In the genomic region with DNA sequence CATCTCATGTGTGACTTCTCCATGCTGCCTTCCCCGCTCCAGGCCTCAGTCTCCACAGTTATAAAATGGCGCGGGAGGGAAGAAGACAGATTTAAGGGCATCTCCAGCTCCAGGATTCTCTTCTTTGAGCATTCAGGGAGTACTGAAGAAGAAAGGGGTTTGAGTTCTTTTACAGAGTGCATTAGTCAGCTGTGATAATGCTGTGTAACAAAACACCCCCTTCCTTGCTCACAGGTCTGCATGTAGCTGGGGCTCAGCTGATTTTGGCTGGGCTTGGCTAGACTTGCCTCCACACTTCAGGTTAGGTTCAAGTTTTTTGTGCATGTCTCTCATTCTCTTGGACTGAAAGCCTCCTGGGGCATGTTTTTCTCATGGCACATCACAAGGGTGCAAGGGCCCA, we compare ENCODE assay signal across 28 cellular contexts.
"Had no signal": no experiment of that assay in that cellular context is flagged by ENCODE, and none has a peak within 500 bp of the region (broad histone marks: within the 10 kb centered on the region; RNA-seq: fewer than 3 reads in every experiment).

No MANE protein-coding gene starts in this region.

- DNase-seq: stimulated activated CD4-positive, alpha-beta T cell treated with anti-CD3 and anti-CD28 coated beads, Interleukin-2, amount 100 ng/mL, for 48 hours; stimulated activated CD4-positive, alpha-beta T cell treated with anti-CD3 and anti-CD28 coated beads, Interleukin-4, amount 100 ng/mL, for 1 hour; stimulated activated CD4-positive, alpha-beta T cell treated with anti-CD3 and anti-CD28 coated beads, Interleukin-4, amount 100 ng/mL, for 24 hours; stimulated activated CD4-positive, alpha-beta T cell treated with anti-CD3 and anti-CD28 coated beads, Interleukin-4, amount 100 ng/mL, for 4 hours; stimulated activated CD8-positive, alpha-beta memory T cell treated with anti-CD3 and anti-CD28 coated beads, Interleukin-4, amount 100 ng/mL, for 48 hours; stimulated activated naive B cell treated with anti-CD40 and anti-IgM and Interleukin-4, amounts not matched to agents 10 μg/mL and 1 μg/mL and 100 μg/mL, for 72 hours; stimulated activated naive CD4-positive, alpha-beta T cell; stimulated activated naive CD4-positive, alpha-beta T cell treated with Interleukin-2 at 50 U/mL for 16 hours; stimulated activated naive CD8-positive, alpha-beta T cell treated with anti-CD3 and anti-CD28 coated beads, Interleukin-15, amount 100 ng/mL, for 72 hours; stimulated activated naive CD8-positive, alpha-beta T cell treated with anti-CD3 and anti-CD28 coated beads, Interleukin-15, Interleukin-2, amounts not matched to agents 100 U/mL and 50 U/mL, for 24 hours; stomach; substantia nigra; testis; thyroid gland; tibial artery; transverse colon; upper lobe of left lung; upper lobe of right lung; uterus had no signal

- FAIRE-seq: urothelium cell line had no signal

- H3K27ac ChIP-seq: stomach, suprapubic skin, testis, thoracic aorta, thyroid gland, tibial artery, tibial nerve, transverse colon, upper lobe of left lung, upper lobe of right lung, uterus, vagina had no signal

- H3K9me3 Mint-ChIP-seq: stimulated activated effector memory CD8-positive, alpha-beta T cell treated with anti-CD3 and anti-CD28 coated beads, Interleukin-12 subunit alpha, Interleukin-12 subunit beta, amount 100 ng/mL, for 72 hours; stimulated activated memory B cell treated with anti-CD40 and anti-IgM and Interleukin-4, amounts not matched to agents 10 μg/mL and 1 μg/mL and 100 μg/mL, for 72 hours; stimulated activated naive CD8-positive, alpha-beta T cell treated with anti-CD3 and anti-CD28 coated beads, Interleukin-15, amount 100 ng/mL, for 72 hours; stimulated activated naive CD8-positive, alpha-beta T cell treated with anti-CD3 and anti-CD28 coated beads, Interleukin-15, Interleukin-2, amounts not matched to agents 100 ng/mL and 50 ng/mL, for 24 hours; type B pancreatic cell had no signal

- H3K27me3 ChIP-seq: stomach, testis, thyroid gland, transverse colon, upper lobe of left lung, upper lobe of right lung, uterus, vagina had no signal

- H3K4me1 ChIP-seq: stomach, suprapubic skin, testis, thyroid gland, tibial artery, tibial nerve, transverse colon, upper lobe of left lung, upper lobe of right lung, uterus, vagina had no signal

- H3K36me3 ChIP-seq: stomach, suprapubic skin, thoracic aorta, thyroid gland, tibial artery, tibial nerve, transverse colon, upper lobe of left lung, upper lobe of right lung, uterus, vagina had no signal

- H3K9me3 ChIP-seq: stomach, suprapubic skin, testis, thoracic aorta, thyroid gland, tibial artery, tibial nerve, transverse colon, upper lobe of left lung, upper lobe of right lung, uterus, vagina had no signal

- H3K4me3 ChIP-seq: stomach, suprapubic skin, testis, thoracic aorta, thyroid gland, tibial artery, tibial nerve, transverse colon, upper lobe of left lung, upper lobe of right lung, uterus, vagina had no signal

- H3K27me3 Mint-ChIP-seq: stimulated activated naive CD8-positive, alpha-beta T cell treated with anti-CD3 and anti-CD28 coated beads, Interleukin-15, Interleukin-2, amounts not matched to agents 100 ng/mL and 50 ng/mL, for 24 hours had no signal

- H3K4me3 Mint-ChIP-seq: stimulated activated effector memory CD8-positive, alpha-beta T cell treated with anti-CD3 and anti-CD28 coated beads, Interleukin-12 subunit alpha, Interleukin-12 subunit beta, amount 100 ng/mL, for 72 hours; stimulated activated memory B cell treated with anti-CD40 and anti-IgM and Interleukin-4, amounts not matched to agents 10 μg/mL and 1 μg/mL and 100 μg/mL, for 72 hours; stimulated activated naive B cell treated with anti-CD40 and anti-IgM and Interleukin-4, amounts not matched to agents 10 μg/mL and 1 μg/mL and 100 μg/mL, for 72 hours; stimulated activated naive CD8-positive, alpha-beta T cell treated with anti-CD3 and anti-CD28 coated beads, Interleukin-15, amount 100 ng/mL, for 72 hours; stimulated activated naive CD8-positive, alpha-beta T cell treated with anti-CD3 and anti-CD28 coated beads, Interleukin-15, Interleukin-2, amounts not matched to agents 100 ng/mL and 50 ng/mL, for 24 hours; type B pancreatic cell had no signal

- ATAC-seq: stimulated activated effector memory CD8-positive, alpha-beta T cell treated with anti-CD3 and anti-CD28 coated beads, Interleukin-12 subunit alpha, Interleukin-12 subunit beta, amount 100 ng/mL, for 72 hours; stimulated activated memory B cell treated with anti-CD40 and anti-IgM and Interleukin-4, amounts not matched to agents 10 μg/mL and 1 μg/mL and 100 μg/mL, for 72 hours; stimulated activated naive B cell treated with anti-CD40 and anti-IgM and Interleukin-4, amounts not matched to agents 10 μg/mL and 1 μg/mL and 100 μg/mL, for 72 hours; stimulated activated naive CD8-positive, alpha-beta T cell treated with anti-CD3 and anti-CD28 coated beads, Interleukin-15, amount 100 ng/mL, for 72 hours; stimulated activated naive CD8-positive, alpha-beta T cell treated with anti-CD3 and anti-CD28 coated beads, Interleukin-15, Interleukin-2, amounts not matched to agents 100 U/mL and 50 U/mL, for 24 hours; upper lobe of right lung had no signal

- H3K4me1 Mint-ChIP-seq: stimulated activated effector memory CD8-positive, alpha-beta T cell treated with anti-CD3 and anti-CD28 coated beads, Interleukin-12 subunit alpha, Interleukin-12 subunit beta, amount 100 ng/mL, for 72 hours; stimulated activated naive CD8-positive, alpha-beta T cell treated with anti-CD3 and anti-CD28 coated beads, Interleukin-15, amount 100 ng/mL, for 72 hours had no signal

- H3K27ac Mint-ChIP-seq: stimulated activated effector memory CD8-positive, alpha-beta T cell treated with anti-CD3 and anti-CD28 coated beads, Interleukin-12 subunit alpha, Interleukin-12 subunit beta, amount 100 ng/mL, for 72 hours; stimulated activated memory B cell treated with anti-CD40 and anti-IgM and Interleukin-4, amounts not matched to agents 10 μg/mL and 1 μg/mL and 100 μg/mL, for 72 hours; stimulated activated naive B cell treated with anti-CD40 and anti-IgM and Interleukin-4, amounts not matched to agents 10 μg/mL and 1 μg/mL and 100 μg/mL, for 72 hours; stimulated activated naive CD8-positive, alpha-beta T cell treated with anti-CD3 and anti-CD28 coated beads, Interleukin-15, amount 100 ng/mL, for 72 hours; stimulated activated naive CD8-positive, alpha-beta T cell treated with anti-CD3 and anti-CD28 coated beads, Interleukin-15, Interleukin-2, amounts not matched to agents 100 ng/mL and 50 ng/mL, for 24 hours; type B pancreatic cell had no signal

- H3K36me3 Mint-ChIP-seq: stimulated activated effector memory CD8-positive, alpha-beta T cell treated with anti-CD3 and anti-CD28 coated beads, Interleukin-12 subunit alpha, Interleukin-12 subunit beta, amount 100 ng/mL, for 72 hours; stimulated activated memory B cell treated with anti-CD40 and anti-IgM and Interleukin-4, amounts not matched to agents 10 μg/mL and 1 μg/mL and 100 μg/mL, for 72 hours; stimulated activated naive B cell treated with anti-CD40 and anti-IgM and Interleukin-4, amounts not matched to agents 10 μg/mL and 1 μg/mL and 100 μg/mL, for 72 hours; type B pancreatic cell had no signal
